8 cellular contexts compared by ENCODE assay signal in genomic region chr16:66935319-66936011, GRCh38. TPM values are rescaled to one million over a fixed set of nuclear protein-coding genes. Genes with fewer than 3 reads are reported as not detected.
DNase-seq lines count a peak whose midpoint lies in the region; ATAC-seq and TF ChIP-seq lines count a peak whose summit lies in the region.

A gene with protein sequence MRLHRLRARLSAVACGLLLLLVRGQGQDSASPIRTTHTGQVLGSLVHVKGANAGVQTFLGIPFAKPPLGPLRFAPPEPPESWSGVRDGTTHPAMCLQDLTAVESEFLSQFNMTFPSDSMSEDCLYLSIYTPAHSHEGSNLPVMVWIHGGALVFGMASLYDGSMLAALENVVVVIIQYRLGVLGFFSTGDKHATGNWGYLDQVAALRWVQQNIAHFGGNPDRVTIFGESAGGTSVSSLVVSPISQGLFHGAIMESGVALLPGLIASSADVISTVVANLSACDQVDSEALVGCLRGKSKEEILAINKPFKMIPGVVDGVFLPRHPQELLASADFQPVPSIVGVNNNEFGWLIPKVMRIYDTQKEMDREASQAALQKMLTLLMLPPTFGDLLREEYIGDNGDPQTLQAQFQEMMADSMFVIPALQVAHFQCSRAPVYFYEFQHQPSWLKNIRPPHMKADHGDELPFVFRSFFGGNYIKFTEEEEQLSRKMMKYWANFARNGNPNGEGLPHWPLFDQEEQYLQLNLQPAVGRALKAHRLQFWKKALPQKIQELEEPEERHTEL (plus strand): TSS chr16:66935516. CDS start chr16:66935636, 120 bp downstream.

- peak within 1 kb of the TSS; percentile 100 for H3K4me3 ChIP-seq in WI38 (ENCODE audit: low read depth, low read length)
- peak within 1 kb of the TSS; percentile 99 for H3K4me3 ChIP-seq in foreskin fibroblast (ENCODE audit: low read depth in 1 of 2, low read length in 2 of 2)

- peaks cover 57% of the 10 kb centered on the region for H3K4me1 Mint-ChIP-seq in activated CD4-positive, alpha-beta T cell treated with anti-CD3 and anti-CD28 coated beads for 36 hours
- H3K4me1 Mint-ChIP-seq in neural crest cell: peaks cover 45% of the 10 kb centered on the region

- H3K9me3 Mint-ChIP-seq in activated CD4-positive, alpha-beta T cell treated with anti-CD3 and anti-CD28 coated beads for 36 hours (ENCODE audit: low read depth): no peaks in the 10 kb centered on the region
- H3K9me3 Mint-ChIP-seq in neural crest cell: no peaks in the 10 kb centered on the region

- H3K27me3 Mint-ChIP-seq in activated CD4-positive, alpha-beta T cell treated with anti-CD3 and anti-CD28 coated beads for 36 hours: no peaks in the 10 kb centered on the region
- H3K27me3 Mint-ChIP-seq in neural crest cell (ENCODE audit: low read depth): no peaks in the 10 kb centered on the region

- TF ChIP-seq CTCF in WI38 (IDR thresholded peaks at IDR 0.05; ENCODE audit: low read depth, low read length): no peak
- no peak for TF ChIP-seq CTCF in foreskin fibroblast (IDR thresholded peaks at IDR 0.05; ENCODE audit: low read depth, low read length)
- no peak for TF ChIP-seq CTCF in neural crest cell (conservative IDR thresholded peaks at IDR 0.05)

- CTCF ChIA-PET in activated CD4-positive, alpha-beta T cell treated with anti-CD3 and anti-CD28 coated beads for 36 hours (lab: Charles Lee): no interaction called here

- H3K4me3 Mint-ChIP-seq in activated CD4-positive, alpha-beta T cell treated with anti-CD3 and anti-CD28 coated beads for 36 hours: peak within 1 kb of the TSS; percentile 99
- H3K4me3 Mint-ChIP-seq in neural crest cell: peak within 1 kb of the TSS; percentile 97

- POLR2A ChIA-PET in activated CD4-positive, alpha-beta T cell treated with anti-CD3 and anti-CD28 coated beads for 36 hours (lab: Charles Lee): no interaction called here

- no peak for ATAC-seq in activated CD4-positive, alpha-beta T cell treated with anti-CD3 and anti-CD28 coated beads for 36 hours
- ATAC-seq in GM18909 (IDR thresholded peaks at IDR 0.05; ENCODE audit: poor library complexity, unreplicated experiment): no peak
- ATAC-seq in GM21825 (IDR thresholded peaks at IDR 0.05; ENCODE audit: unreplicated experiment): no peak

- DNase-seq in activated CD4-positive, alpha-beta T cell treated with anti-CD3 and anti-CD28 coated beads for 36 hours: no peak
- no peak for DNase-seq in activated CD4-positive, alpha-beta T cell treated with anti-CD3 and anti-CD28 coated beads for 48 hours
- peak; percentile 49 to 82 for DNase-seq in foreskin fibroblast
- no peak for DNase-seq in neural crest cell (ENCODE audit: low read depth, low spot score)
- no peak for DNase-seq in NCI-H524 treated with DMSO at 0.1 percent for 48 hours (lab: John Stamatoyannopoulos, UW)

- peaks cover 41% of the 10 kb centered on the region for H3K36me3 Mint-ChIP-seq in activated CD4-positive, alpha-beta T cell treated with anti-CD3 and anti-CD28 coated beads for 36 hours (ENCODE audit: low read depth)
- H3K36me3 Mint-ChIP-seq in neural crest cell (ENCODE audit: low read depth): no peaks in the 10 kb centered on the region

- peak within 1 kb of the TSS; percentile 96 for H3K27ac Mint-ChIP-seq in activated CD4-positive, alpha-beta T cell treated with anti-CD3 and anti-CD28 coated beads for 36 hours
- peak within 1 kb of the TSS; percentile 96 for H3K27ac Mint-ChIP-seq in neural crest cell (ENCODE audit: unreplicated experiment)

- intact Hi-C loops in activated CD4-positive, alpha-beta T cell treated with anti-CD3 and anti-CD28 coated beads for 36 hours (cut with DNase I, micrococcal nuclease): loop anchor here in 1 of 2 experiments (2.0 kb wide), 3 partner anchors 41 to 105 kb away; partner anchors contain the start of genes NAE1 and PDP2

RNA-seq across cellular contexts. Expression of the gene that starts here (rescaled TPM):
- total RNA-seq in activated CD4-positive, alpha-beta T cell treated with anti-CD3 and anti-CD28 coated beads for 36 hours: 10 to 100 TPM; 30.5 to 31.6 TPM
- 50.1 and 52.5 TPM in 2 replicates for total RNA-seq in neural crest cell

Comparison
In these comparisons a context has a peak if more than half of its experiments do, and no peak if none do; other contexts are left out.
1. DNase-seq: peak in foreskin fibroblast (2 of 2); none in activated CD4-positive, alpha-beta T cell treated with anti-CD3 and anti-CD28 coated beads for 36 hours (single experiment), activated CD4-positive, alpha-beta T cell treated with anti-CD3 and anti-CD28 coated beads for 48 hours (single experiment), neural crest cell (single experiment) and NCI-H524 treated with DMSO at 0.1 percent for 48 hours (single experiment).